In the genomic region with DNA sequence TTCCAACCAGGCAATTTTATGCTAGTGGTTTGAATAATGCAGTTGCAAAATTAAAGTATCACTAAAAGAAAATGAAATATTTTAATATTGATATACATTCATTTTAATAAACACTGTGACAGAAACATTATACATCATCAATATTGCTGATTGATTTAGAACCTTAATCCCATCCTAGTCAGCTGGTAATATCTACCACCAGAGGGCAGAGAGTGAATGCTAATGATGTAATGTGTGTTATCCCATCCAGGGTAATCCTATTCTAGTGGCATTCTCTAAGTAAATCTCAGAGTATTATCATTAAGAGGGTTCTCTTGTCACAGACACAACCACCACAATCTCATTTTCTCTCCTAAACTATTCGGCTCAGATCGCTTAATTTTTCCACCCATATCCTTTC, we compare ENCODE assay signal across 8 cellular contexts.
A peak's percentile ranks its signal among the peaks of the same experiment; 100 is the strongest.
DNase-seq lines count a peak whose midpoint lies in the region; ATAC-seq and TF ChIP-seq lines count a peak whose summit lies in the region.

No MANE protein-coding gene starts in this region.

- WGBS in prostate gland: 75% methylated on average over 2 of the region's 2 CpGs

- DNase-seq in ELR (ENCODE audit: low read depth) (peak; percentile 61), LNCaP clone FGC (ENCODE audit: low read depth) (no peak), astrocyte of the cerebellum (ENCODE audit: low read depth) (no peak), midbrain (lab: John Stamatoyannopoulos, UW) (peak; percentile 9), prostate gland (ENCODE audit: low spot score) (no peak)
- no peak for DNase-seq in stimulated activated CD4-positive, alpha-beta T cell treated with anti-CD3 and anti-CD28 coated beads, Interleukin-4, amount 100 ng/mL, for 4 hours

- intact Hi-C loops in prostate gland (cut with DNase I): no loop called here

- H3K36me3 ChIP-seq in prostate gland: no peaks in the 10 kb centered on the region

- no peak for TF ChIP-seq POLR2A in prostate gland (IDR thresholded peaks at IDR 0.05)

- no peaks in the 10 kb centered on the region for H3K4me1 ChIP-seq in prostate gland (replicated peaks)

- no peak for ATAC-seq in HG02973 (IDR thresholded peaks at IDR 0.05; ENCODE audit: unreplicated experiment)
- ATAC-seq in HG03095 (IDR thresholded peaks at IDR 0.05; ENCODE audit: unreplicated experiment): no peak

- in situ Hi-C loops in astrocyte of the cerebellum (cut with HindIII; ENCODE audit: low sequenced_read_pairs): no loop called here

- H3K27ac ChIP-seq in prostate gland: no peak overlapping the region

- TF ChIP-seq CTCF in LNCaP clone FGC (IDR thresholded peaks at IDR 0.05; ENCODE audit: control insufficient read depth, extremely low read depth, insufficient read depth) (peak; percentile 60), astrocyte of the cerebellum (IDR thresholded peaks at IDR 0.05; ENCODE audit: low read depth, low read length, missing control alignments) (peak; percentile 45), prostate gland (IDR thresholded peaks at IDR 0.05) (peak in 1 of 4 experiments; percentile 9)

- H3K4me3 ChIP-seq in LNCaP clone FGC (ENCODE audit: low read depth, low read length): no peak overlapping the region
- no peak overlapping the region for H3K4me3 ChIP-seq in astrocyte of the cerebellum (ENCODE audit: low read depth, low read length)
- no peak overlapping the region for H3K4me3 ChIP-seq in prostate gland

- no peaks in the 10 kb centered on the region for H3K9me3 ChIP-seq in prostate gland

- H3K27me3 ChIP-seq in prostate gland (replicated peaks; ENCODE audit: insufficient read depth): no peaks in the 10 kb centered on the region

Comparison
In these comparisons a context has a peak if more than half of its experiments do, and no peak if none do; other contexts are left out.
1. DNase-seq: peak in ELR (single experiment) and midbrain (single experiment); none in LNCaP clone FGC (single experiment), astrocyte of the cerebellum (single experiment), prostate gland (single experiment) and stimulated activated CD4-positive, alpha-beta T cell treated with anti-CD3 and anti-CD28 coated beads, Interleukin-4, amount 100 ng/mL, for 4 hours (0 of 2).